In the genomic region with DNA sequence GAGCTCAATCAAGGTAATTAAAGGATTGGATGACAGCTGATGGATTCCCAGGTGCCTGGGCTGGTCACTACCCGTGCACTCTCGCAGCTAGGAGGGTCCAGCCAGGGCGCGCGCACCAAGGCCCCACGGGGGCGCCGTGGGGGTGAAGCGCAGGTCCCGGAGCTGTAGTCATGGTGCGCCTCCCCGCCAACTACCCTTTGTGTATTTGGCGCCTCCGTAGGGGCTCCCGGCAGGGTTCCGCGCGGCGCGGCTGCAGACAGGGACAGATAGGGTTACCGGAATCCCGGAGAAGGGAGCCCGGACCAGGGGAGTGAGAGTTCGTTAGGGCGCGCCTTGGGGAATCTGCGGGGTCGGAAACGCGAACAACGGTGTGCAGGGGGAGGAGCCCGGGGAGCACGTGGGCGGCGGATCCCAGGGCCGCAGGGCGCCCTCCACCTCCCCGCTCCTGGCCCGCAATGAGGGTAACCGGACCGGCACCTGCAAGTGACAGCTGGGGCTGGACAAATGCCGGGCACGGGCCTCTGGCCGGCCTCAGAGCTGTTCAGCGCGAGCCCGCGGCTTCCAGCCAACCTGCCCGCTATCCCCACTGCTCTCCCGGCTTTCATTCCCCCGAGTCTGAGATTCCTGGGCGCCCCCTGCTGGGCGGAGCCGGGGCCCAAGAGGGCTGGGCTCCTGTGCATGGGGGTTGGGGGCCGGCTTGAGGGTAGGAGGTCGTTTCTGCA, we compare ENCODE assay signal across 8 cellular contexts. TPM values are rescaled to one million over a fixed set of nuclear protein-coding genes. Genes with fewer than 3 reads are reported as not detected.
DNase-seq lines count a peak whose midpoint lies in the region; TF ChIP-seq lines count a peak whose summit lies in the region.

No MANE protein-coding gene starts in this region.

- CTCF ChIA-PET in AG04449 (lab: Yijun Ruan, JAX), result interaction anchor here (0.6 to 8.4 kb wide), 37 partner anchors 8 to 239 kb away, joined by 3 to 86 read pairs (median 4); a partner anchor contains a TSS

- TF ChIP-seq CTCF in AG04449 (IDR thresholded peaks at IDR 0.05; ENCODE audit: insufficient read depth, low read length, missing control alignments) (peak; percentile 87), ascending aorta (IDR thresholded peaks at IDR 0.05) (peak; percentile 73 to 91 (median 80)), vagina (IDR thresholded peaks at IDR 0.05) (peak; percentile 56 to 98 (median 77))

- H3K36me3 ChIP-seq in ascending aorta, result peaks cover 0 to 5% of the 10 kb centered on the region in 2 donors
- H3K36me3 ChIP-seq in rectal smooth muscle tissue (ENCODE audit: control insufficient read depth, insufficient read depth, low read length), result no peaks in the 10 kb centered on the region
- no peaks in the 10 kb centered on the region for H3K36me3 ChIP-seq in vagina

- intact Hi-C loops in ascending aorta (cut with DNase I) (loop anchor here (1.0 to 2.0 kb wide), 2 partner anchors 93 to 151 kb away; a partner anchor contains a TSS), vagina (cut with DNase I) (loop anchor here (10.0 kb wide), 1 partner anchor 151 kb away; no protein-coding TSS in a partner anchor)

- POLR2A ChIA-PET in AG04449 (lab: Yijun Ruan, JAX), result interaction anchor here (1.1 kb wide), 1 partner anchor 8 kb away, joined by 3 read pairs; a partner anchor contains a TSS

- H3K27me3 ChIP-seq in ascending aorta (no peaks in the 10 kb centered on the region), rectal smooth muscle tissue (ENCODE audit: control insufficient read depth, insufficient read depth, low read length) (no peaks in the 10 kb centered on the region), vagina (no peaks in the 10 kb centered on the region)

- peak overlapping the region; percentile 64 for H3K4me3 ChIP-seq in AG04449 (ENCODE audit: low read depth, low read length)
- peak overlapping the region; percentile 61 to 80 for H3K4me3 ChIP-seq in ascending aorta
- H3K4me3 ChIP-seq in rectal smooth muscle tissue (ENCODE audit: low read length), result peak overlapping the region; percentile 72
- peak overlapping the region; percentile 56 to 68 for H3K4me3 ChIP-seq in vagina

- no peaks in the 10 kb centered on the region for H3K9me3 ChIP-seq in ascending aorta
- no peaks in the 10 kb centered on the region for H3K9me3 ChIP-seq in vagina

- H3K9ac ChIP-seq in rectal smooth muscle tissue (ENCODE audit: low read length), result peak overlapping the region; percentile 24

- H3K27ac ChIP-seq in ascending aorta (no peak overlapping the region), rectal smooth muscle tissue (ENCODE audit: low read depth, low read length) (no peak overlapping the region), vagina (peak overlapping the region; percentile 54)

- in situ Hi-C loops in GM18951 (cut with MboI; ENCODE audit: low sequenced_read_pairs, unreplicated experiment), result no loop called here

- no peak for DNase-seq in AG04449 (ENCODE audit: low read depth, low spot score)
- peak; percentile 60 for DNase-seq in MV-4-11 (lab: John Stamatoyannopoulos, UW)
- DNase-seq in T-helper 2 cell, result peak; percentile 45 to 64 (median 55)
- DNase-seq in ascending aorta (ENCODE audit: low spot score in 2 of 2), result peak in 1 of 2 donors; percentile 87
- DNase-seq in hepatic stellate cell (ENCODE audit: low spot score), result peak; percentile 93
- no peak for DNase-seq in vagina (ENCODE audit: extremely low spot score in 2 of 2)

- peaks cover 7 to 10% of the 10 kb centered on the region in 2 donors for H3K4me1 ChIP-seq in ascending aorta
- H3K4me1 ChIP-seq in rectal smooth muscle tissue (ENCODE audit: control insufficient read depth, insufficient read depth, low read length), result peaks cover 2% of the 10 kb centered on the region
- H3K4me1 ChIP-seq in vagina, result peaks cover 14% of the 10 kb centered on the region

- TF ChIP-seq POLR2A in GM18951 (IDR thresholded peaks at IDR 0.05; ENCODE audit: extremely low read depth, insufficient read depth, insufficient read length) (peak; percentile 43), vagina (IDR thresholded peaks at IDR 0.05) (no peak)

RNA-seq across cellular contexts. Expression of a gene that starts 3.4 kb away (rescaled TPM):
- total RNA-seq in ascending aorta (not detected), vagina (0.49 TPM)

RNA-seq across cellular contexts. Expression of a gene that starts 8.1 kb away (rescaled TPM):
- total RNA-seq in ascending aorta (189 TPM), vagina (27.5 TPM)

Comparison
In these comparisons a context has a peak if more than half of its experiments do, and no peak if none do; other contexts are left out.
1. DNase-seq: peak in MV-4-11 (single experiment), T-helper 2 cell (5 of 5) and hepatic stellate cell (single experiment); none in AG04449 (single experiment) and vagina (0 of 2).
2. Peak in every context shown above with its lines, with median percentiles within 50 percentile points of each other: H3K4me3 ChIP-seq and CTCF ChIP-seq.